8 cellular contexts compared by ENCODE assay signal in genomic region chr16:22372882-22373661, GRCh38. TPM values are rescaled to one million over a fixed set of nuclear protein-coding genes. Genes with fewer than 3 reads are reported as not detected.
DNase-seq lines count a peak whose midpoint lies in the region; ATAC-seq and TF ChIP-seq lines count a peak whose summit lies in the region.

No MANE protein-coding gene starts in this region.

- peaks cover 51% of the 10 kb centered on the region for H3K4me1 Mint-ChIP-seq in activated CD4-positive, alpha-beta memory T cell treated with anti-CD3 and anti-CD28 coated beads for 36 hours (ENCODE audit: low read depth)
- H3K4me1 Mint-ChIP-seq in stimulated activated memory B cell treated with anti-CD40 and anti-IgM and Interleukin-4, amounts not matched to agents 10 μg/mL and 1 μg/mL and 100 μg/mL, for 72 hours: peaks cover 22% of the 10 kb centered on the region

- intact Hi-C loops in activated CD4-positive, alpha-beta memory T cell treated with anti-CD3 and anti-CD28 coated beads for 36 hours (cut with micrococcal nuclease): loop anchor here (5.0 kb wide), 1 partner anchor 181 kb away; no protein-coding TSS in a partner anchor

- ATAC-seq in stimulated activated memory B cell treated with anti-CD40 and anti-IgM and Interleukin-4, amounts not matched to agents 10 μg/mL and 1 μg/mL and 100 μg/mL, for 72 hours: no peak
- no peak for ATAC-seq in GM18909 (IDR thresholded peaks at IDR 0.05; ENCODE audit: poor library complexity, unreplicated experiment)
- no peak for ATAC-seq in HG03025 (IDR thresholded peaks at IDR 0.05; ENCODE audit: low FRiP score, unreplicated experiment)

- CTCF ChIA-PET in activated CD4-positive, alpha-beta memory T cell treated with anti-CD3 and anti-CD28 coated beads for 36 hours (lab: Charles Lee): interaction anchor here (0.8 to 2.4 kb wide), 2 partner anchors 19 to 73 kb away, joined by 3 to 8 read pairs; no protein-coding TSS in a partner anchor

- no peaks in the 10 kb centered on the region for H3K9me3 Mint-ChIP-seq in activated CD4-positive, alpha-beta memory T cell treated with anti-CD3 and anti-CD28 coated beads for 36 hours
- H3K9me3 Mint-ChIP-seq in stimulated activated memory B cell treated with anti-CD40 and anti-IgM and Interleukin-4, amounts not matched to agents 10 μg/mL and 1 μg/mL and 100 μg/mL, for 72 hours: no peaks in the 10 kb centered on the region

- peaks cover 13% of the 10 kb centered on the region for H3K36me3 Mint-ChIP-seq in activated CD4-positive, alpha-beta memory T cell treated with anti-CD3 and anti-CD28 coated beads for 36 hours
- no peaks in the 10 kb centered on the region for H3K36me3 Mint-ChIP-seq in stimulated activated memory B cell treated with anti-CD40 and anti-IgM and Interleukin-4, amounts not matched to agents 10 μg/mL and 1 μg/mL and 100 μg/mL, for 72 hours

- H3K4me3 Mint-ChIP-seq in activated CD4-positive, alpha-beta memory T cell treated with anti-CD3 and anti-CD28 coated beads for 36 hours: peak overlapping the region; percentile 89
- peak overlapping the region; percentile 96 for H3K4me3 Mint-ChIP-seq in stimulated activated memory B cell treated with anti-CD40 and anti-IgM and Interleukin-4, amounts not matched to agents 10 μg/mL and 1 μg/mL and 100 μg/mL, for 72 hours

- H3K27ac Mint-ChIP-seq in activated CD4-positive, alpha-beta memory T cell treated with anti-CD3 and anti-CD28 coated beads for 36 hours: peak overlapping the region; percentile 93
- H3K27ac Mint-ChIP-seq in stimulated activated memory B cell treated with anti-CD40 and anti-IgM and Interleukin-4, amounts not matched to agents 10 μg/mL and 1 μg/mL and 100 μg/mL, for 72 hours: peak overlapping the region; percentile 72

- H3K4me3 ChIP-seq in HFF-Myc (replicated peaks; ENCODE audit: low read depth, low read length) (peak overlapping the region; percentile 63), iPS-11a (ENCODE audit: low read depth, low read length) (peak overlapping the region; percentile 87)

- TF ChIP-seq CTCF in HFF-Myc (IDR thresholded peaks at IDR 0.05; ENCODE audit: low read depth, low read length, missing control alignments): no peak

- DNase-seq in HFF-Myc (ENCODE audit: extremely low read depth, low read depth) (no peak), DMS79 (lab: John Stamatoyannopoulos, UW) (no peak), T-helper 9 cell (no peak)
- peak; percentile 24 for DNase-seq in activated CD4-positive, alpha-beta memory T cell treated with anti-CD3 and anti-CD28 coated beads for 36 hours

- no peaks in the 10 kb centered on the region for H3K27me3 Mint-ChIP-seq in activated CD4-positive, alpha-beta memory T cell treated with anti-CD3 and anti-CD28 coated beads for 36 hours
- H3K27me3 Mint-ChIP-seq in stimulated activated memory B cell treated with anti-CD40 and anti-IgM and Interleukin-4, amounts not matched to agents 10 μg/mL and 1 μg/mL and 100 μg/mL, for 72 hours: peaks cover 7% of the 10 kb centered on the region

- POLR2A ChIA-PET in activated CD4-positive, alpha-beta memory T cell treated with anti-CD3 and anti-CD28 coated beads for 36 hours (lab: Charles Lee): interaction anchor here (1.1 to 1.9 kb wide), 8 partner anchors 9 to 181 kb away, joined by 3 to 10 read pairs (median 4); no protein-coding TSS in a partner anchor

RNA-seq across cellular contexts. Expression of gene CDR2, which starts 1.3 kb away (rescaled TPM):
- 10 to 100 TPM; 44.0 to 44.4 TPM for total RNA-seq in activated CD4-positive, alpha-beta memory T cell treated with anti-CD3 and anti-CD28 coated beads for 36 hours
